ENCODE assay signal across 18 cellular contexts in the genomic region with DNA sequence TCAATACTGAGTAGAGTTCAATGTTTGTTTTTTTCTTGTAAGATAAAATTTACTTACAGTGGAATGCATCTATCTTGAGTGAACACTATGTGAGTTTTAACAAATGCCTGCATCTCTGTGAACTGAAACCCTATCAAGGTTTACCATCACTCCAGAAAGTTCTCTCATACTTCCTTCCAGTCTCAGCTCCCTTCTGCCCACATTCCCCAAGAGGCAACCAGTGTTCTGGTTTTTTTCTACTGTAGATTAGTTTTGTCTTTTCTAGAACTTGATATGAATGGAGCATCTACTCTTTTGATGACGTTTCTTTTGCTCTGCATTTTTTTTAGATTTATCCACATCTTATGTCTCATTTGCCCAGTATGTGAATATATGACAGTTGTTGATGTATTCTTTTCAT.
"Had no signal": no experiment of that assay in that cellular context is flagged by ENCODE, and none has a peak within 500 bp of the region (broad histone marks: within the 10 kb centered on the region; RNA-seq: fewer than 3 reads in every experiment).

No MANE protein-coding gene starts in this region.

- H3K4me3 Mint-ChIP-seq: activated naive CD4-positive, alpha-beta T cell treated with anti-CD3 and anti-CD28 coated beads, Interleukin-2, amount 50 U/mL, for 24 hours; stimulated activated effector memory CD8-positive, alpha-beta T cell treated with anti-CD3 and anti-CD28 coated beads, Interleukin-12 subunit alpha, Interleukin-12 subunit beta, amount 100 ng/mL, for 72 hours; T-cell had no signal

- H3K9me3 Mint-ChIP-seq: activated naive CD4-positive, alpha-beta T cell treated with anti-CD3 and anti-CD28 coated beads, Interleukin-2, amount 50 U/mL, for 24 hours; naive thymus-derived CD4-positive, alpha-beta T cell; stimulated activated effector memory CD8-positive, alpha-beta T cell treated with anti-CD3 and anti-CD28 coated beads, Interleukin-12 subunit alpha, Interleukin-12 subunit beta, amount 100 ng/mL, for 72 hours; T-cell had no signal

- H3K27ac Mint-ChIP-seq: activated naive CD4-positive, alpha-beta T cell treated with anti-CD3 and anti-CD28 coated beads, Interleukin-2, amount 50 U/mL, for 24 hours had no signal

- H3K27ac ChIP-seq: cardiac muscle cell, pancreas, sigmoid colon, thoracic aorta, upper lobe of right lung had no signal

- DNase-seq: activated CD4-positive, alpha-beta T cell treated with anti-CD3 and anti-CD28 coated beads for 48 hours; activated CD4-positive, CD25-positive, alpha-beta regulatory T cell; activated CD8-positive, alpha-beta memory T cell treated with anti-CD3 and anti-CD28 coated beads, Interleukin-2, amount 50 U/mL, for 4 hours; activated T-cell treated with anti-CD3 and anti-CD28 coated beads, Interleukin-2, amount 50 U/mL, for 48 hours; amygdala; foreskin fibroblast; mesendoderm; naive thymus-derived CD4-positive, alpha-beta T cell; stimulated activated CD4-positive, alpha-beta T cell treated with anti-CD3 and anti-CD28 coated beads, Interleukin-4, amount 100 ng/mL, for 24 hours; T-cell; T-helper 9 cell had no signal

- H3K27me3 Mint-ChIP-seq: activated naive CD4-positive, alpha-beta T cell treated with anti-CD3 and anti-CD28 coated beads, Interleukin-2, amount 50 U/mL, for 24 hours; naive thymus-derived CD4-positive, alpha-beta T cell; T-cell had no signal

- ATAC-seq: naive thymus-derived CD4-positive, alpha-beta T cell; pancreas; stimulated activated effector memory CD8-positive, alpha-beta T cell treated with anti-CD3 and anti-CD28 coated beads, Interleukin-12 subunit alpha, Interleukin-12 subunit beta, amount 100 ng/mL, for 72 hours; T-cell; upper lobe of right lung had no signal
